Comparison of ENCODE assay signal across 8 cellular contexts in genomic region chr16:8961811-8962390, GRCh38. TPM values are rescaled to one million over a fixed set of nuclear protein-coding genes. Genes with fewer than 3 reads are reported as not detected.
DNase-seq lines count a peak whose midpoint lies in the region; ATAC-seq and TF ChIP-seq lines count a peak whose summit lies in the region.

No MANE protein-coding gene starts in this region.

- CTCF ChIA-PET in naive thymus-derived CD4-positive, alpha-beta T cell (lab: Charles Lee): no interaction called here

- H3K79me2 ChIP-seq in MM.1S (ENCODE audit: low read length): peaks cover 72% of the 10 kb centered on the region

- POLR2A ChIA-PET in naive thymus-derived CD4-positive, alpha-beta T cell (lab: Charles Lee): interaction anchor here (0.6 to 2.0 kb wide), 7 partner anchors 14 to 177 kb away, joined by 3 to 6 read pairs (median 4); no protein-coding TSS in a partner anchor

- TF ChIP-seq CTCF in MM.1S (IDR thresholded peaks at IDR 0.05; ENCODE audit: low read length) (no peak), choroid plexus epithelial cell (conservative IDR thresholded peaks at IDR 0.05; ENCODE audit: low read depth, low read length) (no peak)

- peaks cover 46% of the 10 kb centered on the region for H3F3A ChIP-seq in MM.1S (ENCODE audit: insufficient read depth, low read length)

- no peaks in the 10 kb centered on the region; a peak in 1 of 22 replicates for H3K36me3 ChIP-seq in BLaER1 treated with 17β-estradiol and CSF1 and Interleukin-3, amounts not matched to agents 10 nM and 100 nM
- no peaks in the 10 kb centered on the region for H3K36me3 ChIP-seq in MM.1S (replicated peaks; ENCODE audit: insufficient read depth, low read length)
- H3K36me3 ChIP-seq in naive thymus-derived CD4-positive, alpha-beta T cell (ENCODE audit: control insufficient read depth in 2 of 3, insufficient read depth in 3 of 3, low read length in 3 of 3): no peaks in the 10 kb centered on the region

- no peak for ATAC-seq in naive thymus-derived CD4-positive, alpha-beta T cell
- ATAC-seq in HG03354 (IDR thresholded peaks at IDR 0.05; ENCODE audit: poor library complexity, severe bottlenecking, unreplicated experiment) (no peak), GM21529 (IDR thresholded peaks at IDR 0.05; ENCODE audit: unreplicated experiment) (no peak)

- H3K36me3 Mint-ChIP-seq in naive thymus-derived CD4-positive, alpha-beta T cell: peaks cover 0 to 11% (median 0%) of the 10 kb centered on the region in 5 donors

- H3K9ac ChIP-seq in BLaER1 treated with 17β-estradiol and CSF1 and Interleukin-3, amounts not matched to agents 10 nM and 100 nM: peak overlapping the region; percentile 95 to 98 (median 97)
- H3K9ac ChIP-seq in MM.1S (ENCODE audit: low read length): peak overlapping the region; percentile 86

- peaks cover 52 to 79% (median 70%) of the 10 kb centered on the region in 10 experiments for H3K4me1 ChIP-seq in BLaER1 treated with 17β-estradiol and CSF1 and Interleukin-3, amounts not matched to agents 10 nM and 100 nM
- H3K4me1 ChIP-seq in MM.1S (ENCODE audit: low read length): peaks cover 39% of the 10 kb centered on the region
- H3K4me1 ChIP-seq in naive thymus-derived CD4-positive, alpha-beta T cell (ENCODE audit: control insufficient read depth in 2 of 2, insufficient read depth in 2 of 2, low read length in 2 of 2): peaks cover 51 to 55% of the 10 kb centered on the region in 2 donors

- H3K4me2 ChIP-seq in BLaER1 treated with 17β-estradiol and CSF1 and Interleukin-3, amounts not matched to agents 10 nM and 100 nM: peak overlapping the region; percentile 91 to 100 (median 95)
- H3K4me2 ChIP-seq in MM.1S (ENCODE audit: low read depth, low read length): peak overlapping the region; percentile 87

- H3K27ac ChIP-seq in BLaER1 treated with 17β-estradiol and CSF1 and Interleukin-3, amounts not matched to agents 10 nM and 100 nM: peak overlapping the region; percentile 91 to 99 (median 96); a peak in 21 of 22 replicates
- H3K27ac ChIP-seq in MM.1S (ENCODE audit: low read length): peak overlapping the region; percentile 84
- H3K27ac ChIP-seq in naive thymus-derived CD4-positive, alpha-beta T cell (ENCODE audit: low read depth, low read length): peak overlapping the region; percentile 85

- no peaks in the 10 kb centered on the region for H3K9me3 ChIP-seq in BLaER1 treated with 17β-estradiol and CSF1 and Interleukin-3, amounts not matched to agents 10 nM and 100 nM (replicated peaks in 1 of 11)
- H3K9me3 ChIP-seq in MM.1S (replicated peaks; ENCODE audit: insufficient read depth, low read length): no peaks in the 10 kb centered on the region
- no peaks in the 10 kb centered on the region for H3K9me3 ChIP-seq in naive thymus-derived CD4-positive, alpha-beta T cell (ENCODE audit: control insufficient read depth in 2 of 3, low read length in 3 of 3)

- peaks cover 55 to 62% (median 58%) of the 10 kb centered on the region in 7 donors for H3K4me1 Mint-ChIP-seq in naive thymus-derived CD4-positive, alpha-beta T cell

- DNase-seq in MM.1S (peak; percentile 27), choroid plexus epithelial cell (ENCODE audit: low read depth) (no peak), SKM-1 (lab: John Stamatoyannopoulos, UW; ENCODE audit: unreplicated experiment) (no peak), cerebellar cortex (ENCODE audit: low spot score) (no peak)
- peak in 1 of 9 donors; percentile 16 for DNase-seq in naive thymus-derived CD4-positive, alpha-beta T cell

- peaks cover 61 to 63% (median 62%) of the 10 kb centered on the region in 11 experiments for H4K20me1 ChIP-seq in BLaER1 treated with 17β-estradiol and CSF1 and Interleukin-3, amounts not matched to agents 10 nM and 100 nM
- H4K20me1 ChIP-seq in MM.1S (ENCODE audit: insufficient read depth, low read length): peaks cover 51% of the 10 kb centered on the region

- H3K27me3 ChIP-seq in BLaER1 treated with 17β-estradiol and CSF1 and Interleukin-3, amounts not matched to agents 10 nM and 100 nM: no peaks in the 10 kb centered on the region
- no peaks in the 10 kb centered on the region for H3K27me3 ChIP-seq in MM.1S (replicated peaks; ENCODE audit: insufficient read depth, low read length)
- no peaks in the 10 kb centered on the region for H3K27me3 ChIP-seq in naive thymus-derived CD4-positive, alpha-beta T cell (ENCODE audit: control insufficient read depth in 2 of 2, insufficient read depth in 2 of 2, low read length in 2 of 2)

- peak overlapping the region; percentile 90 to 98 (median 95) for H3K4me3 Mint-ChIP-seq in naive thymus-derived CD4-positive, alpha-beta T cell

- H3K27me3 Mint-ChIP-seq in naive thymus-derived CD4-positive, alpha-beta T cell: peaks cover 0 to 9% (median 0%) of the 10 kb centered on the region in 5 donors

- H3K4me3 ChIP-seq in BLaER1 treated with 17β-estradiol and CSF1 and Interleukin-3, amounts not matched to agents 10 nM and 100 nM: peak overlapping the region; percentile 88 to 99 (median 95)
- H3K4me3 ChIP-seq in MM.1S (ENCODE audit: low read length) (peak overlapping the region; percentile 68), choroid plexus epithelial cell (ENCODE audit: low read depth, low read length) (peak overlapping the region; percentile 76)
- H3K4me3 ChIP-seq in naive thymus-derived CD4-positive, alpha-beta T cell (ENCODE audit: low read length): peak overlapping the region; percentile 77

- peak overlapping the region; percentile 85 to 97 (median 92) for H3K27ac Mint-ChIP-seq in naive thymus-derived CD4-positive, alpha-beta T cell

- intact Hi-C loops in naive thymus-derived CD4-positive, alpha-beta T cell (cut with micrococcal nuclease): loop anchor here (1.0 to 10.0 kb wide), 13 partner anchors 15 to 1980 kb away; partner anchors contain the start of genes METTL22 (in 2 of the 2), CARHSP1 (in 1 of the 2), CLEC16A (in 1 of the 2) and DEXI (in 1 of the 2)

- H3K9me2 ChIP-seq in MM.1S (replicated peaks; ENCODE audit: insufficient read depth, low read length): no peaks in the 10 kb centered on the region

- peaks cover 0 to 2% (median 0%) of the 10 kb centered on the region in 11 donors for H3K9me3 Mint-ChIP-seq in naive thymus-derived CD4-positive, alpha-beta T cell

- H2AFZ ChIP-seq in MM.1S (ENCODE audit: low read length): no peak overlapping the region

RNA-seq across cellular contexts. Expression of gene USP7, which starts 1.8 kb away (rescaled TPM):
- total RNA-seq in naive thymus-derived CD4-positive, alpha-beta T cell: 100 to 1,000 TPM; 175 to 261 (median 178) TPM
- polyA plus RNA-seq in naive thymus-derived CD4-positive, alpha-beta T cell: 1 to 10 TPM; 8.9 to 9.0 TPM
